In the genomic region with DNA sequence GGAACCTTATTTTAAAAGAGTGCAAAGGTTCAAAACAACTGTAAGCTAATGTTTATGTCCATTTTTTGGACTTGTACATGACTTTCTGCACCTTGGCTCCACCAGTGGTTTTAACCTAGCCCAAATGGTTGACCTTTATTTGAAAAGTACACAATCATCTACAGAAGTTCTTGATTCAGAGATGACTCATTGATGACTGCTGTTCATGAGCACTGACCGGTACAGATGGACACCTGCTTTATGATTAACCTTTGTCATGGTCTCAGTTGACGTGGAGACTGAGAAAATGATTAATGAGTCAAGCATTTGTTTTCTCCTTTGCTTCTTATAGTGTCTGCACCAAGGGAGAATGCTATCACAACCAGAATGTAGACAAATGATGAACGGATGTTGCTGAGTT, we compare ENCODE assay signal across 1 cellular context.
TF ChIP-seq lines count a peak whose summit lies in the region.

No MANE protein-coding gene starts in this region.

TF ChIP-seq in HepG2, 621 proteins besides CTCF, POLR2A, EP300 and RAD21 (continued from another document):
- TF ChIP-seq CBX2 (IDR thresholded peaks at IDR 0.05; ENCODE audit: low read depth, low read length): no peak
- no peak for TF ChIP-seq CBX2 (CRISPR knock-in tag; IDR thresholded peaks at IDR 0.05; ENCODE audit: low read depth)
- TF ChIP-seq NCOA2 (CRISPR knock-in tag; IDR thresholded peaks at IDR 0.05): peak; percentile 59; the same call in 1 of the 2 replicates
- TF ChIP-seq HOXA5 (CRISPR knock-in tag; IDR thresholded peaks at IDR 0.05): peak; percentile 100
- TF ChIP-seq ISL2 (CRISPR knock-in tag; IDR thresholded peaks at IDR 0.05): 0 out of 2 replicates have a peak, but pooled peaks have one; percentile 55
- peak; percentile 32; the same call in 1 of the 2 replicates for TF ChIP-seq MIER2 (CRISPR knock-in tag; IDR thresholded peaks at IDR 0.05)
- no peak for TF ChIP-seq BATF2 (CRISPR knock-in tag; IDR thresholded peaks at IDR 0.05)
- TF ChIP-seq HDAC2 (CRISPR knock-in tag; IDR thresholded peaks at IDR 0.05): peak; percentile 54; the same call in 1 of the 2 replicates
- TF ChIP-seq THRA (CRISPR knock-in tag; IDR thresholded peaks at IDR 0.05; ENCODE audit: borderline replicate concordance): peak; percentile 34; the same call in 1 of the 2 replicates
- TF ChIP-seq PPARG (CRISPR knock-in tag; conservative IDR thresholded peaks at IDR 0.05): peak; percentile 85
- TF ChIP-seq ZNF207 (IDR thresholded peaks at IDR 0.05; ENCODE audit: borderline replicate concordance): no peak
- no peak for TF ChIP-seq ZC3H4 (CRISPR knock-in tag; IDR thresholded peaks at IDR 0.05; ENCODE audit: borderline replicate concordance)
- TF ChIP-seq ZNF143 (CRISPR knock-in tag; IDR thresholded peaks at IDR 0.05): no peak
- no peak for TF ChIP-seq ZNF777 (CRISPR knock-in tag; IDR thresholded peaks at IDR 0.05)
- peak; percentile 50 for TF ChIP-seq MED1 (CRISPR knock-in tag; IDR thresholded peaks at IDR 0.05)
- TF ChIP-seq ZFP36 (IDR thresholded peaks at IDR 0.05; ENCODE audit: borderline replicate concordance, low read depth, low read length, partially characterized antibody): no peak
- TF ChIP-seq MEIS1 (CRISPR knock-in tag; IDR thresholded peaks at IDR 0.05; ENCODE audit: borderline replicate concordance): peak; percentile 99; the same call in 1 of the 2 replicates
- peak; percentile 71; the same call in 1 of the 2 replicates for TF ChIP-seq HNF4A (CRISPR knock-in tag; IDR thresholded peaks at IDR 0.05)
- TF ChIP-seq KAT8 (CRISPR knock-in tag; IDR thresholded peaks at IDR 0.05): peak; percentile 57
- peak; percentile 67; the same call in 1 of the 2 replicates for TF ChIP-seq HMG20A (CRISPR knock-in tag; IDR thresholded peaks at IDR 0.05; ENCODE audit: borderline replicate concordance)
- TF ChIP-seq ONECUT2 (CRISPR knock-in tag; IDR thresholded peaks at IDR 0.05): no peak
- TF ChIP-seq ZBTB42 (CRISPR knock-in tag; IDR thresholded peaks at IDR 0.05): no peak
- no peak for TF ChIP-seq CHCHD3 (CRISPR knock-in tag; IDR thresholded peaks at IDR 0.05)
- no peak for TF ChIP-seq CC2D1A (CRISPR knock-in tag; IDR thresholded peaks at IDR 0.05)
- TF ChIP-seq, protein P1, sequence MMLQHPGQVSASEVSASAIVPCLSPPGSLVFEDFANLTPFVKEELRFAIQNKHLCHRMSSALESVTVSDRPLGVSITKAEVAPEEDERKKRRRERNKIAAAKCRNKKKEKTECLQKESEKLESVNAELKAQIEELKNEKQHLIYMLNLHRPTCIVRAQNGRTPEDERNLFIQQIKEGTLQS (CRISPR knock-in tag; IDR thresholded peaks at IDR 0.05): peak; percentile 86
- TF ChIP-seq ZNF549 (CRISPR knock-in tag; IDR thresholded peaks at IDR 0.05): no peak
- TF ChIP-seq, protein P2, sequence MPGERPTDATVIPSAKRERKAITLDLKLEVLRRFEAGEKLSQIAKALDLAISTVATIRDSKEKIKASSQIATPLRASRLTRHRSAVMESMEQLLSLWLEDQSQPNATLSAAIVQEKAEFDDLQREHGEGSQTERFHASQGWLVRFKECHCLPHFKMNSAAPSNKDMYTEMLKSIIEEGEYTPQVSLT (CRISPR knock-in tag; IDR thresholded peaks at IDR 0.05; ENCODE audit: borderline replicate concordance, low read depth): no peak
- peak; percentile 61; the same call in 1 of the 2 replicates for TF ChIP-seq RCOR2 (CRISPR knock-in tag; IDR thresholded peaks at IDR 0.05)
- TF ChIP-seq TAF15 (IDR thresholded peaks at IDR 0.05; ENCODE audit: low read depth, low read length, poor library complexity, severe bottlenecking): no peak
- TF ChIP-seq SP5 (CRISPR knock-in tag; IDR thresholded peaks at IDR 0.05; ENCODE audit: borderline replicate concordance, low read depth): no peak
- TF ChIP-seq ETV5 (CRISPR knock-in tag; IDR thresholded peaks at IDR 0.05; ENCODE audit: borderline replicate concordance): peak; percentile 26; the same call in 1 of the 2 replicates
- TF ChIP-seq ZNF562 (CRISPR knock-in tag; IDR thresholded peaks at IDR 0.05; ENCODE audit: borderline replicate concordance): no peak
- TF ChIP-seq ARNT (IDR thresholded peaks at IDR 0.05): no peak
- peak; percentile 73; the same call in 1 of the 2 replicates for TF ChIP-seq ZBTB37 (CRISPR knock-in tag; IDR thresholded peaks at IDR 0.05)
- TF ChIP-seq ZNF414 (CRISPR knock-in tag; IDR thresholded peaks at IDR 0.05): no peak
- no peak; the same call in 1 of the 2 replicates for TF ChIP-seq RXRA (CRISPR knock-in tag; IDR thresholded peaks at IDR 0.05)
- TF ChIP-seq ZNF776 (CRISPR knock-in tag; IDR thresholded peaks at IDR 0.05): no peak
- TF ChIP-seq HDAC1 (CRISPR knock-in tag; IDR thresholded peaks at IDR 0.05): peak; percentile 44; the same call in 1 of the 2 replicates
- TF ChIP-seq TBL1XR1 (IDR thresholded peaks at IDR 0.05; ENCODE audit: borderline replicate concordance, low read length, partially characterized antibody): no peak
- TF ChIP-seq PRMT3 (CRISPR knock-in tag; IDR thresholded peaks at IDR 0.05; ENCODE audit: borderline replicate concordance, low read depth): no peak
- peak; percentile 86; the same call in 1 of the 2 replicates for TF ChIP-seq HOMEZ (CRISPR knock-in tag; IDR thresholded peaks at IDR 0.05; ENCODE audit: low read depth)
- peak; percentile 82 for TF ChIP-seq NR2F2 (IDR thresholded peaks at IDR 0.05; ENCODE audit: borderline replicate concordance, low read depth)
- TF ChIP-seq, protein P3, sequence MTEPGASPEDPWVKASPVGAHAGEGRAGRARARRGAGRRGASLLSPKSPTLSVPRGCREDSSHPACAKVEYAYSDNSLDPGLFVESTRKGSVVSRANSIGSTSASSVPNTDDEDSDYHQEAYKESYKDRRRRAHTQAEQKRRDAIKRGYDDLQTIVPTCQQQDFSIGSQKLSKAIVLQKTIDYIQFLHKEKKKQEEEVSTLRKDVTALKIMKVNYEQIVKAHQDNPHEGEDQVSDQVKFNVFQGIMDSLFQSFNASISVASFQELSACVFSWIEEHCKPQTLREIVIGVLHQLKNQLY (CRISPR knock-in tag; IDR thresholded peaks at IDR 0.05): peak; percentile 32; the same call in 1 of the 2 replicates
- peak; percentile 92 for TF ChIP-seq FOSL1 (CRISPR knock-in tag; IDR thresholded peaks at IDR 0.05; ENCODE audit: borderline replicate concordance)
- TF ChIP-seq ELF1 (CRISPR knock-in tag; IDR thresholded peaks at IDR 0.05): no peak
- TF ChIP-seq, protein P4, sequence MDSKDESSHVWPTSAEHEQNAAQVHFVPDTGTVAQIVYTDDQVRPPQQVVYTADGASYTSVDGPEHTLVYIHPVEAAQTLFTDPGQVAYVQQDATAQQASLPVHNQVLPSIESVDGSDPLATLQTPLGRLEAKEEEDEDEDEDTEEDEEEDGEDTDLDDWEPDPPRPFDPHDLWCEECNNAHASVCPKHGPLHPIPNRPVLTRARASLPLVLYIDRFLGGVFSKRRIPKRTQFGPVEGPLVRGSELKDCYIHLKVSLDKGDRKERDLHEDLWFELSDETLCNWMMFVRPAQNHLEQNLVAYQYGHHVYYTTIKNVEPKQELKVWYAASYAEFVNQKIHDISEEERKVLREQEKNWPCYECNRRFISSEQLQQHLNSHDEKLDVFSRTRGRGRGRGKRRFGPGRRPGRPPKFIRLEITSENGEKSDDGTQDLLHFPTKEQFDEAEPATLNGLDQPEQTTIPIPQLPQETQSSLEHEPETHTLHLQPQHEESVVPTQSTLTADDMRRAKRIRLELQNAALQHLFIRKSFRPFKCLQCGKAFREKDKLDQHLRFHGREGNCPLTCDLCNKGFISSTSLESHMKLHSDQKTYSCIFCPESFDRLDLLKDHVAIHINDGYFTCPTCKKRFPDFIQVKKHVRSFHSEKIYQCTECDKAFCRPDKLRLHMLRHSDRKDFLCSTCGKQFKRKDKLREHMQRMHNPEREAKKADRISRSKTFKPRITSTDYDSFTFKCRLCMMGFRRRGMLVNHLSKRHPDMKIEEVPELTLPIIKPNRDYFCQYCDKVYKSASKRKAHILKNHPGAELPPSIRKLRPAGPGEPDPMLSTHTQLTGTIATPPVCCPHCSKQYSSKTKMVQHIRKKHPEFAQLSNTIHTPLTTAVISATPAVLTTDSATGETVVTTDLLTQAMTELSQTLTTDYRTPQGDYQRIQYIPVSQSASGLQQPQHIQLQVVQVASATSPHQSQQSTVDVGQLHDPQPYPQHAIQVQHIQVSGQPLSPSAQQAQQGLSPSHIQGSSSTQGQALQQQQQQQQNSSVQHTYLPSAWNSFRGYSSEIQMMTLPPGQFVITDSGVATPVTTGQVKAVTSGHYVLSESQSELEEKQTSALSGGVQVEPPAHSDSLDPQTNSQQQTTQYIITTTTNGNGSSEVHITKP (CRISPR knock-in tag; IDR thresholded peaks at IDR 0.05; ENCODE audit: low read depth): peak; percentile 39; the same call in 1 of the 2 replicates
- no peak for TF ChIP-seq PCBP2 (optimal IDR thresholded peaks at IDR 0.05; ENCODE audit: low read depth, low read length, poor library complexity, severe bottlenecking)
- no peak for TF ChIP-seq ZNF501 (CRISPR knock-in tag; IDR thresholded peaks at IDR 0.05)
